In the genomic region with DNA sequence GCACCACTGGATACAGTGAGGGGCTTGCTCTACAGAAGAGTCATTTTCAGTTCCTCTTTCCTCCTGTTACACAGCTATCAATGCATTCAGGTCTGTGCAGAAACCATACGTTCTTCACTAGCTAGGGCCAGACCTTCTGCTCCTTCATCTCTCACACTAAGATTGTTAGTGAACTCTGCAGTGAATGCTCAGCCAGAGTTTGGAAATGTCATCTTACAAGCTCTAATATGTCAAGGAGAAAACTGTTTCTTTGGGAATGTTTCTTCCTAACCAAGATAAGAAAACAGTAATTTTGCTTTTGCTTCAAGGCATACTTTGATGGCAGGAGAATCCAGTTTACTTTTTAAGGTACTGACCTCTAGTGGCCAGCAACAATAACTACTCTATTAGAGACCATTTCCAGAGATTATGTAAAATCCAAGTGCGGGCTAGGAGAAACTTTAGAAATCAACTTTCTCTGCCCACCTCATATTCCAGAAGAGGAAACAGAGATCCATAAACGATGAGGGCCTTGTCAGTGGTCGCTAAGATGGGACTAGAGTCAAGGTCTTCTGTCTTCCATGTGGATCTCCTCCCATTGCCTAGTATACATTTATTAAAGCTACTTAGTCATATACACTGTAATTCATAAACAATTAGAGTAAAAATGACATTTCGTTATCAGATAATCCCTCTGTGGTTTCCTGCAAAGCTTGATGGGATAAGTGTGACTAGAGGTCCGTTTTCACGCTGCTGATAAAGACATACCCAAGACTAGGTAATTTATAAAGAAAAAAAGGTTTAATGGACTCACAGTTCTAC, we compare ENCODE assay signal across 1 cellular context.
TF ChIP-seq lines count a peak whose summit lies in the region.

No MANE protein-coding gene starts in this region.

TF ChIP-seq in WTC11, 78 proteins besides CTCF, POLR2A, EP300 and RAD21 (continued from another document):
- TF ChIP-seq ZNF512 (CRISPR knock-in tag; IDR thresholded peaks at IDR 0.05; ENCODE audit: borderline replicate concordance) (no peak), ESRRA (CRISPR knock-in tag; IDR thresholded peaks at IDR 0.05; ENCODE audit: borderline replicate concordance) (no peak), TP53 (CRISPR knock-in tag; IDR thresholded peaks at IDR 0.05) (no peak), SP1 (CRISPR knock-in tag; conservative IDR thresholded peaks at IDR 0.05) (no peak), ETV6 (CRISPR knock-in tag; IDR thresholded peaks at IDR 0.05) (no peak), ARID4B (CRISPR knock-in tag; IDR thresholded peaks at IDR 0.05; ENCODE audit: borderline replicate concordance) (no peak), NFYB (CRISPR knock-in tag; conservative IDR thresholded peaks at IDR 0.05; ENCODE audit: low read depth) (no peak), ZSCAN18 (CRISPR knock-in tag; IDR thresholded peaks at IDR 0.05) (no peak), NR1H2 (CRISPR knock-in tag; IDR thresholded peaks at IDR 0.05) (no peak), ZNF121 (CRISPR knock-in tag; IDR thresholded peaks at IDR 0.05) (no peak), ELF4 (CRISPR knock-in tag; IDR thresholded peaks at IDR 0.05; ENCODE audit: low read depth) (no peak), PRRX2 (CRISPR knock-in tag; IDR thresholded peaks at IDR 0.05) (no peak), ATF2 (CRISPR knock-in tag; IDR thresholded peaks at IDR 0.05; ENCODE audit: borderline replicate concordance, low read depth) (no peak)
- TF ChIP-seq, protein P1, sequence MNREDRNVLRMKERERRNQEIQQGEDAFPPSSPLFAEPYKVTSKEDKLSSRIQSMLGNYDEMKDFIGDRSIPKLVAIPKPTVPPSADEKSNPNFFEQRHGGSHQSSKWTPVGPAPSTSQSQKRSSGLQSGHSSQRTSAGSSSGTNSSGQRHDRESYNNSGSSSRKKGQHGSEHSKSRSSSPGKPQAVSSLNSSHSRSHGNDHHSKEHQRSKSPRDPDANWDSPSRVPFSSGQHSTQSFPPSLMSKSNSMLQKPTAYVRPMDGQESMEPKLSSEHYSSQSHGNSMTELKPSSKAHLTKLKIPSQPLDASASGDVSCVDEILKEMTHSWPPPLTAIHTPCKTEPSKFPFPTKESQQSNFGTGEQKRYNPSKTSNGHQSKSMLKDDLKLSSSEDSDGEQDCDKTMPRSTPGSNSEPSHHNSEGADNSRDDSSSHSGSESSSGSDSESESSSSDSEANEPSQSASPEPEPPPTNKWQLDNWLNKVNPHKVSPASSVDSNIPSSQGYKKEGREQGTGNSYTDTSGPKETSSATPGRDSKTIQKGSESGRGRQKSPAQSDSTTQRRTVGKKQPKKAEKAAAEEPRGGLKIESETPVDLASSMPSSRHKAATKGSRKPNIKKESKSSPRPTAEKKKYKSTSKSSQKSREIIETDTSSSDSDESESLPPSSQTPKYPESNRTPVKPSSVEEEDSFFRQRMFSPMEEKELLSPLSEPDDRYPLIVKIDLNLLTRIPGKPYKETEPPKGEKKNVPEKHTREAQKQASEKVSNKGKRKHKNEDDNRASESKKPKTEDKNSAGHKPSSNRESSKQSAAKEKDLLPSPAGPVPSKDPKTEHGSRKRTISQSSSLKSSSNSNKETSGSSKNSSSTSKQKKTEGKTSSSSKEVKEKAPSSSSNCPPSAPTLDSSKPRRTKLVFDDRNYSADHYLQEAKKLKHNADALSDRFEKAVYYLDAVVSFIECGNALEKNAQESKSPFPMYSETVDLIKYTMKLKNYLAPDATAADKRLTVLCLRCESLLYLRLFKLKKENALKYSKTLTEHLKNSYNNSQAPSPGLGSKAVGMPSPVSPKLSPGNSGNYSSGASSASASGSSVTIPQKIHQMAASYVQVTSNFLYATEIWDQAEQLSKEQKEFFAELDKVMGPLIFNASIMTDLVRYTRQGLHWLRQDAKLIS (CRISPR knock-in tag; IDR thresholded peaks at IDR 0.05; ENCODE audit: borderline replicate concordance) = no peak
- TF ChIP-seq, protein P2, sequence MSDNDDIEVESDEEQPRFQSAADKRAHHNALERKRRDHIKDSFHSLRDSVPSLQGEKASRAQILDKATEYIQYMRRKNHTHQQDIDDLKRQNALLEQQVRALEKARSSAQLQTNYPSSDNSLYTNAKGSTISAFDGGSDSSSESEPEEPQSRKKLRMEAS (CRISPR knock-in tag; IDR thresholded peaks at IDR 0.05) = no peak
- TF ChIP-seq, protein P3, sequence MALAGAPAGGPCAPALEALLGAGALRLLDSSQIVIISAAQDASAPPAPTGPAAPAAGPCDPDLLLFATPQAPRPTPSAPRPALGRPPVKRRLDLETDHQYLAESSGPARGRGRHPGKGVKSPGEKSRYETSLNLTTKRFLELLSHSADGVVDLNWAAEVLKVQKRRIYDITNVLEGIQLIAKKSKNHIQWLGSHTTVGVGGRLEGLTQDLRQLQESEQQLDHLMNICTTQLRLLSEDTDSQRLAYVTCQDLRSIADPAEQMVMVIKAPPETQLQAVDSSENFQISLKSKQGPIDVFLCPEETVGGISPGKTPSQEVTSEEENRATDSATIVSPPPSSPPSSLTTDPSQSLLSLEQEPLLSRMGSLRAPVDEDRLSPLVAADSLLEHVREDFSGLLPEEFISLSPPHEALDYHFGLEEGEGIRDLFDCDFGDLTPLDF (CRISPR knock-in tag; IDR thresholded peaks at IDR 0.05) = no peak
- TF ChIP-seq, protein P4, sequence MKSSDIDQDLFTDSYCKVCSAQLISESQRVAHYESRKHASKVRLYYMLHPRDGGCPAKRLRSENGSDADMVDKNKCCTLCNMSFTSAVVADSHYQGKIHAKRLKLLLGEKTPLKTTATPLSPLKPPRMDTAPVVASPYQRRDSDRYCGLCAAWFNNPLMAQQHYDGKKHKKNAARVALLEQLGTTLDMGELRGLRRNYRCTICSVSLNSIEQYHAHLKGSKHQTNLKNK (CRISPR knock-in tag; IDR thresholded peaks at IDR 0.05) = no peak
